ENCODE assay signal across 1 cellular context in genomic region chr16:71666264-71666663, GRCh38.
TF ChIP-seq lines count a peak whose summit lies in the region.

No MANE protein-coding gene starts in this region.

TF ChIP-seq in HepG2, 621 proteins besides CTCF, POLR2A, EP300 and RAD21 (continued from another document and continues in another):
- TF ChIP-seq, protein P1, sequence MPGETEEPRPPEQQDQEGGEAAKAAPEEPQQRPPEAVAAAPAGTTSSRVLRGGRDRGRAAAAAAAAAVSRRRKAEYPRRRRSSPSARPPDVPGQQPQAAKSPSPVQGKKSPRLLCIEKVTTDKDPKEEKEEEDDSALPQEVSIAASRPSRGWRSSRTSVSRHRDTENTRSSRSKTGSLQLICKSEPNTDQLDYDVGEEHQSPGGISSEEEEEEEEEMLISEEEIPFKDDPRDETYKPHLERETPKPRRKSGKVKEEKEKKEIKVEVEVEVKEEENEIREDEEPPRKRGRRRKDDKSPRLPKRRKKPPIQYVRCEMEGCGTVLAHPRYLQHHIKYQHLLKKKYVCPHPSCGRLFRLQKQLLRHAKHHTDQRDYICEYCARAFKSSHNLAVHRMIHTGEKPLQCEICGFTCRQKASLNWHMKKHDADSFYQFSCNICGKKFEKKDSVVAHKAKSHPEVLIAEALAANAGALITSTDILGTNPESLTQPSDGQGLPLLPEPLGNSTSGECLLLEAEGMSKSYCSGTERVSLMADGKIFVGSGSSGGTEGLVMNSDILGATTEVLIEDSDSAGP (CRISPR knock-in tag; IDR thresholded peaks at IDR 0.05; ENCODE audit: borderline replicate concordance), result no peak
- TF ChIP-seq FOSL2 (CRISPR knock-in tag; IDR thresholded peaks at IDR 0.05) (peak; percentile 50; the same call in 1 of the 2 replicates), DBP (CRISPR knock-in tag; IDR thresholded peaks at IDR 0.05; ENCODE audit: not compliant biosample characterization) (no peak), ARID5B (CRISPR knock-in tag; IDR thresholded peaks at IDR 0.05) (peak; percentile 63), PCBP2 (optimal IDR thresholded peaks at IDR 0.05; ENCODE audit: low read depth, low read length, poor library complexity, severe bottlenecking) (no peak), MBNL3 (CRISPR knock-in tag; conservative IDR thresholded peaks at IDR 0.05) (no peak), BCLAF1 (IDR thresholded peaks at IDR 0.05) (no peak), HNF4A (CRISPR knock-in tag; IDR thresholded peaks at IDR 0.05) (peak; percentile 75), MAFG (CRISPR knock-in tag; IDR thresholded peaks at IDR 0.05) (no peak), HES4 (CRISPR knock-in tag; IDR thresholded peaks at IDR 0.05; ENCODE audit: borderline replicate concordance) (no peak), CEBPB (IDR thresholded peaks at IDR 0.05; ENCODE audit: borderline replicate concordance, low read depth, low read length) (peak; percentile 59; the same call in 1 of the 2 replicates), TARDBP (CRISPR knock-in tag; IDR thresholded peaks at IDR 0.05) (no peak), NONO (IDR thresholded peaks at IDR 0.05) (no peak), NONO (CRISPR knock-in tag; conservative IDR thresholded peaks at IDR 0.05) (no peak), CEBPG (CRISPR knock-in tag; IDR thresholded peaks at IDR 0.05) (peak; percentile 57; the same call in 1 of the 2 replicates), REL (CRISPR knock-in tag; conservative IDR thresholded peaks at IDR 0.05) (no peak), ZNF775 (CRISPR knock-in tag; IDR thresholded peaks at IDR 0.05; ENCODE audit: borderline replicate concordance) (0 out of 2 replicates have a peak, but pooled peaks have one; percentile 15), ZNF569 (CRISPR knock-in tag; IDR thresholded peaks at IDR 0.05; ENCODE audit: borderline replicate concordance) (no peak), ZNF3 (CRISPR knock-in tag; IDR thresholded peaks at IDR 0.05) (no peak), HDAC2 (CRISPR knock-in tag; IDR thresholded peaks at IDR 0.05) (peak; percentile 11; the same call in 1 of the 2 replicates), GATAD1 (CRISPR knock-in tag; IDR thresholded peaks at IDR 0.05) (no peak), AHR (CRISPR knock-in tag; IDR thresholded peaks at IDR 0.05) (no peak), CHD2 (IDR thresholded peaks at IDR 0.05; ENCODE audit: low read depth, low read length) (no peak), FOXP1 (IDR thresholded peaks at IDR 0.05) (no peak), FOXP1 (CRISPR knock-in tag; IDR thresholded peaks at IDR 0.05) (peak; percentile 67; the same call in 1 of the 2 replicates), ZNF33B (CRISPR knock-in tag; IDR thresholded peaks at IDR 0.05) (no peak), FOXJ3 (CRISPR knock-in tag; IDR thresholded peaks at IDR 0.05; ENCODE audit: borderline replicate concordance) (peak; percentile 36; the same call in 1 of the 2 replicates), NR2F6 (IDR thresholded peaks at IDR 0.05) (0 out of 2 replicates have a peak, but pooled peaks have one; percentile 24), NR2F6 (CRISPR knock-in tag; IDR thresholded peaks at IDR 0.05) (peak; percentile 63; the same call in 1 of the 2 replicates), ZNF264 (CRISPR knock-in tag; IDR thresholded peaks at IDR 0.05) (0 out of 2 replicates have a peak, but pooled peaks have one; percentile 14), JUND (CRISPR knock-in tag; IDR thresholded peaks at IDR 0.05) (no peak), GATAD2A (CRISPR knock-in tag; IDR thresholded peaks at IDR 0.05) (peak; percentile 65), HOXD1 (CRISPR knock-in tag; IDR thresholded peaks at IDR 0.05) (no peak), ISL2 (CRISPR knock-in tag; IDR thresholded peaks at IDR 0.05) (0 out of 2 replicates have a peak, but pooled peaks have one; percentile 2), JUN (CRISPR knock-in tag; IDR thresholded peaks at IDR 0.05) (no peak), TOE1 (CRISPR knock-in tag; IDR thresholded peaks at IDR 0.05) (no peak), ZNF354B (CRISPR knock-in tag; IDR thresholded peaks at IDR 0.05) (no peak), PRPF4 (IDR thresholded peaks at IDR 0.05; ENCODE audit: low read depth, low read length, poor library complexity, severe bottlenecking) (no peak), NCOA2 (CRISPR knock-in tag; IDR thresholded peaks at IDR 0.05) (peak; percentile 28; the same call in 1 of the 2 replicates)
- TF ChIP-seq, protein P2, sequence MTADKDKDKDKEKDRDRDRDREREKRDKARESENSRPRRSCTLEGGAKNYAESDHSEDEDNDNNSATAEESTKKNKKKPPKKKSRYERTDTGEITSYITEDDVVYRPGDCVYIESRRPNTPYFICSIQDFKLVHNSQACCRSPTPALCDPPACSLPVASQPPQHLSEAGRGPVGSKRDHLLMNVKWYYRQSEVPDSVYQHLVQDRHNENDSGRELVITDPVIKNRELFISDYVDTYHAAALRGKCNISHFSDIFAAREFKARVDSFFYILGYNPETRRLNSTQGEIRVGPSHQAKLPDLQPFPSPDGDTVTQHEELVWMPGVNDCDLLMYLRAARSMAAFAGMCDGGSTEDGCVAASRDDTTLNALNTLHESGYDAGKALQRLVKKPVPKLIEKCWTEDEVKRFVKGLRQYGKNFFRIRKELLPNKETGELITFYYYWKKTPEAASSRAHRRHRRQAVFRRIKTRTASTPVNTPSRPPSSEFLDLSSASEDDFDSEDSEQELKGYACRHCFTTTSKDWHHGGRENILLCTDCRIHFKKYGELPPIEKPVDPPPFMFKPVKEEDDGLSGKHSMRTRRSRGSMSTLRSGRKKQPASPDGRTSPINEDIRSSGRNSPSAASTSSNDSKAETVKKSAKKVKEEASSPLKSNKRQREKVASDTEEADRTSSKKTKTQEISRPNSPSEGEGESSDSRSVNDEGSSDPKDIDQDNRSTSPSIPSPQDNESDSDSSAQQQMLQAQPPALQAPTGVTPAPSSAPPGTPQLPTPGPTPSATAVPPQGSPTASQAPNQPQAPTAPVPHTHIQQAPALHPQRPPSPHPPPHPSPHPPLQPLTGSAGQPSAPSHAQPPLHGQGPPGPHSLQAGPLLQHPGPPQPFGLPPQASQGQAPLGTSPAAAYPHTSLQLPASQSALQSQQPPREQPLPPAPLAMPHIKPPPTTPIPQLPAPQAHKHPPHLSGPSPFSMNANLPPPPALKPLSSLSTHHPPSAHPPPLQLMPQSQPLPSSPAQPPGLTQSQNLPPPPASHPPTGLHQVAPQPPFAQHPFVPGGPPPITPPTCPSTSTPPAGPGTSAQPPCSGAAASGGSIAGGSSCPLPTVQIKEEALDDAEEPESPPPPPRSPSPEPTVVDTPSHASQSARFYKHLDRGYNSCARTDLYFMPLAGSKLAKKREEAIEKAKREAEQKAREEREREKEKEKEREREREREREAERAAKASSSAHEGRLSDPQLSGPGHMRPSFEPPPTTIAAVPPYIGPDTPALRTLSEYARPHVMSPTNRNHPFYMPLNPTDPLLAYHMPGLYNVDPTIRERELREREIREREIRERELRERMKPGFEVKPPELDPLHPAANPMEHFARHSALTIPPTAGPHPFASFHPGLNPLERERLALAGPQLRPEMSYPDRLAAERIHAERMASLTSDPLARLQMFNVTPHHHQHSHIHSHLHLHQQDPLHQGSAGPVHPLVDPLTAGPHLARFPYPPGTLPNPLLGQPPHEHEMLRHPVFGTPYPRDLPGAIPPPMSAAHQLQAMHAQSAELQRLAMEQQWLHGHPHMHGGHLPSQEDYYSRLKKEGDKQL (CRISPR knock-in tag; IDR thresholded peaks at IDR 0.05; ENCODE audit: low read depth), result no peak
- TF ChIP-seq, protein P3, sequence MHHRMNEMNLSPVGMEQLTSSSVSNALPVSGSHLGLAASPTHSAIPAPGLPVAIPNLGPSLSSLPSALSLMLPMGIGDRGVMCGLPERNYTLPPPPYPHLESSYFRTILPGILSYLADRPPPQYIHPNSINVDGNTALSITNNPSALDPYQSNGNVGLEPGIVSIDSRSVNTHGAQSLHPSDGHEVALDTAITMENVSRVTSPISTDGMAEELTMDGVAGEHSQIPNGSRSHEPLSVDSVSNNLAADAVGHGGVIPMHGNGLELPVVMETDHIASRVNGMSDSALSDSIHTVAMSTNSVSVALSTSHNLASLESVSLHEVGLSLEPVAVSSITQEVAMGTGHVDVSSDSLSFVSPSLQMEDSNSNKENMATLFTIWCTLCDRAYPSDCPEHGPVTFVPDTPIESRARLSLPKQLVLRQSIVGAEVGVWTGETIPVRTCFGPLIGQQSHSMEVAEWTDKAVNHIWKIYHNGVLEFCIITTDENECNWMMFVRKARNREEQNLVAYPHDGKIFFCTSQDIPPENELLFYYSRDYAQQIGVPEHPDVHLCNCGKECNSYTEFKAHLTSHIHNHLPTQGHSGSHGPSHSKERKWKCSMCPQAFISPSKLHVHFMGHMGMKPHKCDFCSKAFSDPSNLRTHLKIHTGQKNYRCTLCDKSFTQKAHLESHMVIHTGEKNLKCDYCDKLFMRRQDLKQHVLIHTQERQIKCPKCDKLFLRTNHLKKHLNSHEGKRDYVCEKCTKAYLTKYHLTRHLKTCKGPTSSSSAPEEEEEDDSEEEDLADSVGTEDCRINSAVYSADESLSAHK (CRISPR knock-in tag; IDR thresholded peaks at IDR 0.05; ENCODE audit: borderline replicate concordance), result no peak
- TF ChIP-seq, protein P4, sequence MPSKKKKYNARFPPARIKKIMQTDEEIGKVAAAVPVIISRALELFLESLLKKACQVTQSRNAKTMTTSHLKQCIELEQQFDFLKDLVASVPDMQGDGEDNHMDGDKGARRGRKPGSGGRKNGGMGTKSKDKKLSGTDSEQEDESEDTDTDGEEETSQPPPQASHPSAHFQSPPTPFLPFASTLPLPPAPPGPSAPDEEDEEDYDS (CRISPR knock-in tag; IDR thresholded peaks at IDR 0.05), result no peak
- TF ChIP-seq, protein P5, sequence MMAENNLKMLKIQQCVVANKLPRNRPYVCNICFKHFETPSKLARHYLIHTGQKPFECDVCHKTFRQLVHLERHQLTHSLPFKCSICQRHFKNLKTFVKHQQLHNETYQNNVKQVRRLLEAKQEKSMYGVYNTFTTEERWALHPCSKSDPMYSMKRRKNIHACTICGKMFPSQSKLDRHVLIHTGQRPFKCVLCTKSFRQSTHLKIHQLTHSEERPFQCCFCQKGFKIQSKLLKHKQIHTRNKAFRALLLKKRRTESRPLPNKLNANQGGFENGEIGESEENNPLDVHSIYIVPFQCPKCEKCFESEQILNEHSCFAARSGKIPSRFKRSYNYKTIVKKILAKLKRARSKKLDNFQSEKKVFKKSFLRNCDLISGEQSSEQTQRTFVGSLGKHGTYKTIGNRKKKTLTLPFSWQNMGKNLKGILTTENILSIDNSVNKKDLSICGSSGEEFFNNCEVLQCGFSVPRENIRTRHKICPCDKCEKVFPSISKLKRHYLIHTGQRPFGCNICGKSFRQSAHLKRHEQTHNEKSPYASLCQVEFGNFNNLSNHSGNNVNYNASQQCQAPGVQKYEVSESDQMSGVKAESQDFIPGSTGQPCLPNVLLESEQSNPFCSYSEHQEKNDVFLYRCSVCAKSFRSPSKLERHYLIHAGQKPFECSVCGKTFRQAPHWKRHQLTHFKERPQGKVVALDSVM (CRISPR knock-in tag; IDR thresholded peaks at IDR 0.05), result no peak
- TF ChIP-seq, protein P6, sequence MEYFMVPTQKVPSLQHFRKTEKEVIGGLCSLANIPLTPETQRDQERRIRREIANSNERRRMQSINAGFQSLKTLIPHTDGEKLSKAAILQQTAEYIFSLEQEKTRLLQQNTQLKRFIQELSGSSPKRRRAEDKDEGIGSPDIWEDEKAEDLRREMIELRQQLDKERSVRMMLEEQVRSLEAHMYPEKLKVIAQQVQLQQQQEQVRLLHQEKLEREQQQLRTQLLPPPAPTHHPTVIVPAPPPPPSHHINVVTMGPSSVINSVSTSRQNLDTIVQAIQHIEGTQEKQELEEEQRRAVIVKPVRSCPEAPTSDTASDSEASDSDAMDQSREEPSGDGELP (IDR thresholded peaks at IDR 0.05; ENCODE audit: borderline replicate concordance, low read depth), result no peak
